Comparison of ENCODE assay signal across 8 cellular contexts in genomic region chr5:1344975-1345838, GRCh38.
A peak's percentile ranks its signal among the peaks of the same experiment; 100 is the strongest.
DNase-seq lines count a peak whose midpoint lies in the region; ATAC-seq and TF ChIP-seq lines count a peak whose summit lies in the region.

Gene CLPTM1L (minus strand): TSS chr5:1345099. CDS start chr5:1344841, 258 bp downstream.

- H3K4me3 ChIP-seq in AG10803 (ENCODE audit: low read length) (peak within 1 kb of the TSS; percentile 88), choroid plexus epithelial cell (ENCODE audit: low read depth, low read length) (peak within 1 kb of the TSS; percentile 86)

- DNase-seq in AG10803 (ENCODE audit: low read depth) (peak; percentile 80), NCI-H446 treated with DMSO at 0.1 percent for 48 hours (lab: John Stamatoyannopoulos, UW) (peak; percentile 70), choroid plexus epithelial cell (ENCODE audit: low read depth) (peak; percentile 88), kidney tubule cell (ENCODE audit: low spot score) (peak; percentile 89)
- peak; percentile 84 to 90 for DNase-seq in activated CD4-positive, alpha-beta T cell treated with anti-CD3 and anti-CD28 coated beads for 4 hours
- peak; percentile 69 to 72 for DNase-seq in stimulated activated CD4-positive, alpha-beta T cell treated with anti-CD3 and anti-CD28 coated beads, Interleukin-1b, Interleukin-23, amount 100 ng/mL, for 1 hour (ENCODE audit: low read depth in 2 of 2)

- ATAC-seq in GM19035 (IDR thresholded peaks at IDR 0.05; ENCODE audit: unreplicated experiment) (peak; percentile 77), HG03342 (IDR thresholded peaks at IDR 0.05; ENCODE audit: unreplicated experiment) (peak; percentile 88)

- TF ChIP-seq CTCF in AG10803 (conservative IDR thresholded peaks at IDR 0.05; ENCODE audit: low read length) (no peak), choroid plexus epithelial cell (conservative IDR thresholded peaks at IDR 0.05; ENCODE audit: low read depth, low read length) (no peak)

Comparison
In these comparisons a context has a peak if more than half of its experiments do, and no peak if none do; other contexts are left out.
1. Peak in every context shown above with its lines: DNase-seq, ATAC-seq and H3K4me3 ChIP-seq.